Comparison of ENCODE assay signal across 22 cellular contexts in genomic region chr3:49198161-49198560, GRCh38.
"Had no signal": no experiment of that assay in that cellular context is flagged by ENCODE, and none has a peak within 500 bp of the region (broad histone marks: within the 10 kb centered on the region; RNA-seq: fewer than 3 reads in every experiment).

No MANE protein-coding gene starts in this region.

- ATAC-seq: left colon; stimulated activated naive B cell treated with anti-CD40 and anti-IgM and Interleukin-4, amounts not matched to agents 10 μg/mL and 1 μg/mL and 100 μg/mL, for 72 hours; T-helper 17 cell had no signal

- H3K27me3 ChIP-seq: cardiac muscle cell, gastrocnemius medialis, vagina had no signal

- H3K36me3 ChIP-seq: cardiac muscle cell, gastrocnemius medialis, lower lobe of right lung, thoracic aorta, vagina had no signal

- DNase-seq: activated CD4-positive, alpha-beta memory T cell treated with anti-CD3 and anti-CD28 coated beads for 36 hours; activated CD4-positive, alpha-beta T cell treated with anti-CD3 and anti-CD28 coated beads for 4 hours; activated CD4-positive, CD25-positive, alpha-beta regulatory T cell; activated naive CD4-positive, alpha-beta T cell treated with anti-CD3 and anti-CD28 coated beads, Interleukin-2, amount 10 ng/mL, durations not matched to agents 7 days and 5 days; activated T-cell treated with anti-CD3 and anti-CD28 coated beads, Interleukin-2, amount 50 U/mL, for 48 hours; body of pancreas; cortex of kidney; erythroblast; gastrocnemius medialis; islet precursor cell; left colon; lower lobe of right lung; naive B cell; occipital lobe; retina; stimulated activated CD4-positive, alpha-beta T cell treated with anti-CD3 and anti-CD28 coated beads, Interleukin-2, amount 100 ng/mL, for 48 hours; stimulated activated CD8-positive, alpha-beta memory T cell treated with anti-CD3 and anti-CD28 coated beads, Interleukin-4, amount 100 ng/mL, for 48 hours; stimulated activated naive B cell treated with anti-CD40 and anti-IgM and Interleukin-4, amounts not matched to agents 10 μg/mL and 1 μg/mL and 100 μg/mL, for 72 hours; T-helper 17 cell had no signal

- H3K27ac ChIP-seq: body of pancreas, cardiac muscle cell, lower lobe of right lung, thoracic aorta had no signal

- H3K4me1 ChIP-seq: lower lobe of right lung had no signal

- H3K4me3 ChIP-seq: body of pancreas, cardiac muscle cell had no signal

- H3K9me3 ChIP-seq: body of pancreas, gastrocnemius medialis, lower lobe of right lung, thoracic aorta, vagina had no signal
